Comparison of ENCODE assay signal across 11 cellular contexts in genomic region chr6:106083618-106084017, GRCh38. TPM values are rescaled to one million over a fixed set of nuclear protein-coding genes. Genes with fewer than 3 reads are reported as not detected.
DNase-seq lines count a peak whose midpoint lies in the region; ATAC-seq, FAIRE-seq and TF ChIP-seq lines count a peak whose summit lies in the region.
"Had no signal": no experiment of that assay in that cellular context is flagged by ENCODE, and none has a peak within 500 bp of the region (broad histone marks: within the 10 kb centered on the region; RNA-seq: fewer than 3 reads in every experiment).

No MANE protein-coding gene starts in this region.

- BruUV-seq in K562 (replicated peaks; lab: Mats Ljungman, UMichigan) = no TSS peak

- no peak for TF ChIP-seq EP300 in K562 (IDR thresholded peaks at IDR 0.05; ENCODE audit: low read length)

- H3K36me3 ChIP-seq in KMS-11 (ENCODE audit: insufficient read depth) (peaks cover 8% of the 10 kb centered on the region; the same call in 1 of the 2 replicates), K562 (ENCODE audit: control insufficient read depth, insufficient read depth, low read length) (no peaks in the 10 kb centered on the region), spleen (peaks cover 0 to 6% (median 0%) of the 10 kb centered on the region in 6 donors)

- H4K20me1 ChIP-seq in KMS-11 (ENCODE audit: insufficient read depth) = peaks cover 6% of the 10 kb centered on the region; the same call in 1 of the 2 replicates
- H4K20me1 ChIP-seq in K562 (replicated peaks; ENCODE audit: control insufficient read depth, insufficient read depth, low read length) = no peaks in the 10 kb centered on the region

- WGBS in K562 (ENCODE audit: insufficient coverage, low coverage, missing lambda C conversion rate) = 31% methylated on average over 2 of the region's 2 CpGs
- WGBS in spleen, 5 donors = 63 to 82% (median 75%) methylated on average over 2 of the region's 2 CpGs

- TF ChIP-seq RAD21 in K562 (CRISPR knock-in tag; conservative IDR thresholded peaks at IDR 0.05 in 1 of 2, IDR thresholded peaks at IDR 0.05 in 1 of 2) = no peak

- FAIRE-seq in K562 (lab: Jason Lieb, UNC) = no peak

- H3K4me1 Mint-ChIP-seq in activated T-cell treated with anti-CD3 and anti-CD28 coated beads, Interleukin-2, amount 50 U/mL, for 72 hours (ENCODE audit: low read depth) = peaks cover 59% of the 10 kb centered on the region

- H3K9ac ChIP-seq in KMS-11 (peak overlapping the region; percentile 95; the same call in 1 of the 2 replicates), K562 (ENCODE audit: insufficient read depth in 1 of 2, low read depth in 2 of 2, low read length in 2 of 2) (no peak overlapping the region)

- TF ChIP-seq POLR2A in K562 (conservative IDR thresholded peaks at IDR 0.05) (no peak), spleen (IDR thresholded peaks at IDR 0.05) (no peak)

- H2AFZ ChIP-seq in KMS-11 (ENCODE audit: low read depth) (no peak overlapping the region), K562 (ENCODE audit: low read depth, low read length) (0 out of 2 replicates have a peak overlapping the region, but pooled peaks have one; percentile 8)

- peak overlapping the region; percentile 89 to 91 for H3K4me3 Mint-ChIP-seq in activated T-cell treated with anti-CD3 and anti-CD28 coated beads, Interleukin-2, amount 50 U/mL, for 72 hours
- H3K4me3 Mint-ChIP-seq: B cell had no signal

- H3K4me1 ChIP-seq in KMS-11 (ENCODE audit: low read depth, poor library complexity, severe bottlenecking) = peaks cover 48% of the 10 kb centered on the region
- peaks cover 7 to 13% of the 10 kb centered on the region in 2 experiments; a peak in 4 of 5 replicates for H3K4me1 ChIP-seq in K562 (replicated peaks in 1 of 2; ENCODE audit: control insufficient read depth in 2 of 2, insufficient read depth in 2 of 2, low read length in 2 of 2)
- peaks cover 22 to 55% (median 47%) of the 10 kb centered on the region in 6 donors for H3K4me1 ChIP-seq in spleen

- H3K9me3 ChIP-seq in K562 (replicated peaks; ENCODE audit: control insufficient read depth, insufficient read depth, low read depth, low read length) (no peaks in the 10 kb centered on the region), spleen (no peaks in the 10 kb centered on the region)

- H3K27me3 ChIP-seq in KMS-11 (ENCODE audit: insufficient read depth, low read depth) = no peaks in the 10 kb centered on the region
- no peaks in the 10 kb centered on the region for H3K27me3 ChIP-seq in K562 (ENCODE audit: control insufficient read depth in 2 of 2, insufficient read depth in 2 of 2, low read length in 2 of 2)
- peaks cover 0 to 25% (median 0%) of the 10 kb centered on the region in 7 donors for H3K27me3 ChIP-seq in spleen (replicated peaks in 1 of 7)

- DNase-seq in activated T-cell treated with anti-CD3 and anti-CD28 coated beads, Interleukin-2, amount 50 U/mL, for 72 hours = no peak
- DNase-seq in activated T-cell treated with anti-CD3 and anti-CD28 coated beads for 4 hours = no peak
- DNase-seq in K562 (ENCODE audit: extremely low read depth in 1 of 4, low spot score in 3 of 4) = no peak
- no peak for DNase-seq in spleen
- DNase-seq in NAMALWA (ENCODE audit: low spot score) = no peak
- DNase-seq: GOT3; stimulated activated CD8-positive, alpha-beta memory T cell treated with anti-CD3 and anti-CD28 coated beads, Interleukin-4, amount 100 ng/mL, for 48 hours had no signal

- peaks cover 42% of the 10 kb centered on the region for H3K27me3 Mint-ChIP-seq in activated T-cell treated with anti-CD3 and anti-CD28 coated beads, Interleukin-2, amount 50 U/mL, for 72 hours (ENCODE audit: low read depth)

- H3K9me1 ChIP-seq in K562 (ENCODE audit: control insufficient read depth, insufficient read depth, low read length) = no peaks in the 10 kb centered on the region

- peaks cover 1 to 8% of the 10 kb centered on the region in 2 donors for H3K36me3 Mint-ChIP-seq in activated T-cell treated with anti-CD3 and anti-CD28 coated beads, Interleukin-2, amount 50 U/mL, for 72 hours (ENCODE audit: insufficient read depth in 2 of 2)

- POLR2A ChIA-PET in K562 (lab: Yijun Ruan, JAX) = interaction anchor here (0.8 to 1.0 kb wide), 2 partner anchors 8 to 28 kb away, joined by 3 to 4 read pairs; no protein-coding TSS in a partner anchor

- TF ChIP-seq CTCF in KMS-11 (conservative IDR thresholded peaks at IDR 0.05; ENCODE audit: low read depth, low read length) = no peak
- TF ChIP-seq CTCF in K562 (IDR thresholded peaks at IDR 0.05 in 2 of 3, conservative IDR thresholded peaks at IDR 0.05 in 1 of 3; ENCODE audit: insufficient read depth in 2 of 3, low read depth in 1 of 3, low read length in 3 of 3) = no peak
- no peak for TF ChIP-seq CTCF in spleen (IDR thresholded peaks at IDR 0.05 in 8 of 11, conservative IDR thresholded peaks at IDR 0.05 in 3 of 11)

- in situ Hi-C loops in K562 (cut with MboI) = no loop called here

- intact Hi-C loops in K562 (cut with micrococcal nuclease) (loop anchor here (1.0 to 2.0 kb wide), 4 partner anchors 245 to 599 kb away; no protein-coding TSS in a partner anchor), spleen (cut with DNase I; ENCODE audit: low total_unique reads) (loop anchor here (10.0 kb wide), 1 partner anchor 89 kb away; no protein-coding TSS in a partner anchor)

- H3K4me3 ChIP-seq in KMS-11 (IDR thresholded peaks at IDR 0.05; ENCODE audit: insufficient read depth, low read depth, low read length) = no peak overlapping the region
- H3K4me3 ChIP-seq in K562 = no peak overlapping the region
- H3K4me3 ChIP-seq in spleen = no peak overlapping the region

- H3K79me2 ChIP-seq in KMS-11 (ENCODE audit: insufficient read depth, low read depth) (peaks cover 55% of the 10 kb centered on the region), K562 (ENCODE audit: control insufficient read depth, insufficient read depth, low read length) (no peaks in the 10 kb centered on the region)

- peak; percentile 48 to 58 for ATAC-seq in activated T-cell treated with anti-CD3 and anti-CD28 coated beads, Interleukin-2, amount 50 U/mL, for 72 hours (replicated peaks in 1 of 2)
- ATAC-seq in K562 = no peak
- no peak for ATAC-seq in HG03342 (IDR thresholded peaks at IDR 0.05; ENCODE audit: unreplicated experiment)
- ATAC-seq in GM19023 (IDR thresholded peaks at IDR 0.05; ENCODE audit: unreplicated experiment) = no peak

- CTCF ChIA-PET in K562 (lab: Yijun Ruan, JAX; ENCODE audit: low intra/inter-chr PET ratio) = interaction anchor here (0.9 to 2.0 kb wide), 2 partner anchors 349 to 486 kb away, joined by 3 to 8 read pairs; no protein-coding TSS in a partner anchor

- H3K4me2 ChIP-seq in KMS-11 = peak overlapping the region; percentile 81
- H3K4me2 ChIP-seq in K562 (ENCODE audit: insufficient read depth, low read length) = no peak overlapping the region

- H3K27ac Mint-ChIP-seq in activated T-cell treated with anti-CD3 and anti-CD28 coated beads, Interleukin-2, amount 50 U/mL, for 72 hours = peak overlapping the region; percentile 93
- H3K27ac Mint-ChIP-seq: B cell had no signal

- no peaks in the 10 kb centered on the region for H3K9me3 Mint-ChIP-seq in activated T-cell treated with anti-CD3 and anti-CD28 coated beads, Interleukin-2, amount 50 U/mL, for 72 hours

- H3K27ac ChIP-seq in KMS-11 = peak overlapping the region; percentile 95
- no peak overlapping the region for H3K27ac ChIP-seq in K562 (ENCODE audit: extremely low read depth, low read depth, low read length)
- peak overlapping the region in 6 of 8 donors; percentile 32 to 90 (median 84) for H3K27ac ChIP-seq in spleen

TF ChIP-seq in K562, 482 proteins besides CTCF, POLR2A, EP300 and RAD21 (continues in another document):
- no peak for TF ChIP-seq NRF1 (conservative IDR thresholded peaks at IDR 0.05 in 1 of 2, IDR thresholded peaks at IDR 0.05 in 1 of 2)
- TF ChIP-seq, protein P1, sequence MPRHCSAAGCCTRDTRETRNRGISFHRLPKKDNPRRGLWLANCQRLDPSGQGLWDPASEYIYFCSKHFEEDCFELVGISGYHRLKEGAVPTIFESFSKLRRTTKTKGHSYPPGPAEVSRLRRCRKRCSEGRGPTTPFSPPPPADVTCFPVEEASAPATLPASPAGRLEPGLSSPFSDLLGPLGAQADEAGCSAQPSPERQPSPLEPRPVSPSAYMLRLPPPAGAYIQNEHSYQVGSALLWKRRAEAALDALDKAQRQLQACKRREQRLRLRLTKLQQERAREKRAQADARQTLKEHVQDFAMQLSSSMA (CRISPR knock-in tag; IDR thresholded peaks at IDR 0.05) = no peak

RNA-seq across cellular contexts. Expression of gene PRDM1, which starts 2.5 kb away (rescaled TPM):
- total RNA-seq in activated T-cell treated with anti-CD3 and anti-CD28 coated beads, Interleukin-2, amount 50 U/mL, for 72 hours = 100 to 1,000 TPM in 1 of 2 donors, 10 to 100 TPM in 1; 25.2 to 107 TPM
- 1.9 and 4.4 TPM in 2 replicates for total RNA-seq in K562 (2011; cell fraction: chromatin; rRNA removed; ENCODE audit: low replicate concordance)
- 1.1 and 1.3 TPM in 2 replicates for total RNA-seq in K562 (2011; cell fraction: nucleolus; rRNA removed)
- total RNA-seq in K562 (2011; cell fraction: nucleoplasm; rRNA removed) = 0.95 and 1.1 TPM in 2 replicates
- total RNA-seq in K562 (2014; rRNA removed) (0.27 and 0.29 TPM in 2 replicates), K562 (2014; rRNA removed; fragmentation: Illumina TruSeq; extraction: Trizol) (0.40 and 0.61 TPM in 2 replicates), K562 (2015; rRNA removed; fragmentation: Illumina TruSeq; extraction: Trizol) (0.19 and 0.47 TPM in 2 replicates), K562 (2021) (0.67 and 0.86 TPM in 2 replicates), spleen (10 to 100 TPM; 35.7 to 63.7 (median 45.4) TPM)
- polyA plus RNA-seq in K562 (2011; rRNA removed) (0.18 and 0.21 TPM in 2 replicates), K562 (2014; fragmentation: Illumina TruSeq; extraction: Trizol) (0.89 and 1.4 TPM in 2 replicates), K562 (2014; fragmentation: Nextera tagmentation; extraction: Ambion mirVana) (under 1 TPM; 0.20 to 0.21 TPM), K562 (2014; rRNA removed) (0.09 and 0.13 TPM in 2 replicates), spleen (1 to 10 TPM; 2.2 to 3.7 (median 2.5) TPM)
- polyA plus RNA-seq in K562 (2011; cell fraction: cytosol; rRNA removed) = 0.07 and 0.36 TPM in 2 replicates
- 0.11 and 1.1 TPM in 2 replicates for polyA plus RNA-seq in K562 (2011; cell fraction: nucleus; rRNA removed)
- 0.89 and 1.1 TPM in 2 replicates for polyA plus RNA-seq in K562 (2012)
- 0.18 and 0.98 TPM in 2 replicates for polyA minus RNA-seq in K562 (2011; rRNA and poly(A)+ RNA removed)
- polyA minus RNA-seq in K562 (2011; cell fraction: cytosol; rRNA and poly(A)+ RNA removed) = 1.1 and 1.6 TPM in 2 replicates
- 0.94 and 1.00 TPM in 2 replicates for polyA minus RNA-seq in K562 (2011; cell fraction: nucleus; rRNA and poly(A)+ RNA removed)

Comparison
In these comparisons a context has a peak if more than half of its experiments do, and no peak if none do; other contexts are left out.
1. ATAC-seq: peak in activated T-cell treated with anti-CD3 and anti-CD28 coated beads, Interleukin-2, amount 50 U/mL, for 72 hours (2 of 2); none in K562 (single experiment), HG03342 (single experiment) and GM19023 (single experiment).
2. RNA of gene PRDM1, which starts 2.5 kb away (total RNA-seq): 25.2 to 107 TPM in activated T-cell treated with anti-CD3 and anti-CD28 coated beads, Interleukin-2, amount 50 U/mL, for 72 hours and 35.7 to 63.7 TPM in spleen; 0.19 to 4.4 TPM in K562; every median in the first group is over 4 times any median in the second.